5 cellular contexts compared by ENCODE assay signal in genomic region chr7:65550444-65550809, GRCh38.
DNase-seq lines count a peak whose midpoint lies in the region; ATAC-seq, FAIRE-seq and TF ChIP-seq lines count a peak whose summit lies in the region.
"Not testable (repeated sequence)": the region's sequence is repeated elsewhere in the genome, so short reads cannot be mapped to it uniquely, and the experiment has no call there.

No MANE protein-coding gene starts in this region.

- intact Hi-C loops in Caco-2 (cut with micrococcal nuclease; ENCODE audit: unreplicated experiment); K562 (cut with micrococcal nuclease); HepG2 (cut with micrococcal nuclease; ENCODE audit: unreplicated experiment); pancreas (cut with DNase I): not testable (repeated sequence)

- peak overlapping the region; percentile 62 for H3K27ac Mint-ChIP-seq in Caco-2 (ENCODE audit: unreplicated experiment)
- H3K27ac Mint-ChIP-seq in stimulated activated naive CD8-positive, alpha-beta T cell treated with anti-CD3 and anti-CD28 coated beads, Interleukin-15, amount 100 ng/mL, for 72 hours, result peak overlapping the region; percentile 82 to 93

- CTCF ChIA-PET in Caco-2 (lab: Charles Lee); K562 (lab: Yijun Ruan, JAX; ENCODE audit: low intra/inter-chr PET ratio); HepG2 (lab: Yijun Ruan, JAX; ENCODE audit: low intra/inter-chr PET ratio, low total read pairs): not testable (repeated sequence)

- H3K27me3 ChIP-seq in Caco-2 (replicated peaks; ENCODE audit: control insufficient read depth, insufficient read depth, low read length); K562 (ENCODE audit: control insufficient read depth in 2 of 2, insufficient read depth in 2 of 2, low read length in 2 of 2); HepG2 (ENCODE audit: control insufficient read depth in 1 of 2, insufficient read depth in 2 of 2, low read length in 2 of 2); pancreas: not testable (repeated sequence)

- not testable (repeated sequence) for DNase-seq in Caco-2; K562 (ENCODE audit: extremely low read depth in 1 of 4, low spot score in 3 of 4); HepG2 (ENCODE audit: low spot score); pancreas; stimulated activated naive CD8-positive, alpha-beta T cell treated with anti-CD3 and anti-CD28 coated beads, Interleukin-15, amount 100 ng/mL, for 72 hours

- POLR2A ChIA-PET in Caco-2 (lab: Charles Lee); K562 (lab: Yijun Ruan, JAX); HepG2 (lab: Yijun Ruan, JAX): not testable (repeated sequence)

- not testable (repeated sequence) for TF ChIP-seq POLR2A in K562 (conservative IDR thresholded peaks at IDR 0.05); HepG2 (IDR thresholded peaks at IDR 0.05; ENCODE audit: insufficient read depth in 1 of 2, low read depth in 2 of 2, low read length in 2 of 2)

- H3K36me3 ChIP-seq in Caco-2 (ENCODE audit: control insufficient read depth, insufficient read depth, low read length); K562 (ENCODE audit: control insufficient read depth, insufficient read depth, low read length); HepG2 (replicated peaks in 1 of 2; ENCODE audit: control insufficient read depth in 1 of 2, insufficient read depth in 2 of 2, low read length in 2 of 2); pancreas: not testable (repeated sequence)

- H3K9me3 Mint-ChIP-seq in Caco-2 (ENCODE audit: unreplicated experiment), result peaks cover 24% of the 10 kb centered on the region
- H3K9me3 Mint-ChIP-seq in stimulated activated naive CD8-positive, alpha-beta T cell treated with anti-CD3 and anti-CD28 coated beads, Interleukin-15, amount 100 ng/mL, for 72 hours, result peaks cover 9 to 15% of the 10 kb centered on the region in 2 donors

- H3K9me1 ChIP-seq in K562 (ENCODE audit: control insufficient read depth, insufficient read depth, low read length), result not testable (repeated sequence)

- not testable (repeated sequence) for H3K4me3 Mint-ChIP-seq in Caco-2 (ENCODE audit: unreplicated experiment); stimulated activated naive CD8-positive, alpha-beta T cell treated with anti-CD3 and anti-CD28 coated beads, Interleukin-15, amount 100 ng/mL, for 72 hours

- not testable (repeated sequence) for H3K9me3 ChIP-seq in Caco-2; K562 (replicated peaks; ENCODE audit: control insufficient read depth, insufficient read depth, low read depth, low read length); HepG2 (ENCODE audit: low read length); pancreas

- H3K9ac ChIP-seq in K562 (ENCODE audit: insufficient read depth in 1 of 2, low read depth in 2 of 2, low read length in 2 of 2); HepG2 (ENCODE audit: insufficient read depth, low read depth, low read length): not testable (repeated sequence)

- ATAC-seq in K562; HepG2; pancreas; stimulated activated naive CD8-positive, alpha-beta T cell treated with anti-CD3 and anti-CD28 coated beads, Interleukin-15, amount 100 ng/mL, for 72 hours: not testable (repeated sequence)

- not testable (repeated sequence) for H3K27me3 Mint-ChIP-seq in Caco-2 (ENCODE audit: insufficient read depth, unreplicated experiment)
- H3K27me3 Mint-ChIP-seq in stimulated activated naive CD8-positive, alpha-beta T cell treated with anti-CD3 and anti-CD28 coated beads, Interleukin-15, amount 100 ng/mL, for 72 hours, result peaks cover 15% of the 10 kb centered on the region

- peaks cover 14% of the 10 kb centered on the region for H3K36me3 Mint-ChIP-seq in Caco-2 (ENCODE audit: insufficient read depth, unreplicated experiment)

- H4K20me1 ChIP-seq in K562 (replicated peaks; ENCODE audit: control insufficient read depth, insufficient read depth, low read length); HepG2 (ENCODE audit: insufficient read depth, low read length): not testable (repeated sequence)

- H3K4me2 ChIP-seq in K562 (ENCODE audit: insufficient read depth, low read length); HepG2 (ENCODE audit: low read depth, low read length): not testable (repeated sequence)

- FAIRE-seq in K562 (lab: Jason Lieb, UNC); HepG2 (lab: Jason Lieb, UNC): not testable (repeated sequence)
- FAIRE-seq in pancreas (lab: Jason Lieb, UNC), result peak; percentile 64

- TF ChIP-seq EP300 in K562 (IDR thresholded peaks at IDR 0.05; ENCODE audit: low read length); HepG2 (IDR thresholded peaks at IDR 0.05; ENCODE audit: low read depth in 2 of 2, low read length in 2 of 2); HepG2 (CRISPR knock-in tag; IDR thresholded peaks at IDR 0.05; ENCODE audit: borderline replicate concordance): not testable (repeated sequence)

- H3K4me1 ChIP-seq in Caco-2; K562 (replicated peaks in 1 of 2; ENCODE audit: control insufficient read depth in 2 of 2, insufficient read depth in 2 of 2, low read length in 2 of 2); HepG2 (ENCODE audit: insufficient read depth, low read length); pancreas: not testable (repeated sequence)

- not testable (repeated sequence) for H3K4me1 Mint-ChIP-seq in Caco-2 (ENCODE audit: low read depth, unreplicated experiment); stimulated activated naive CD8-positive, alpha-beta T cell treated with anti-CD3 and anti-CD28 coated beads, Interleukin-15, amount 100 ng/mL, for 72 hours

- TF ChIP-seq RAD21 in K562 (CRISPR knock-in tag; conservative IDR thresholded peaks at IDR 0.05 in 1 of 2, IDR thresholded peaks at IDR 0.05 in 1 of 2); HepG2 (CRISPR knock-in tag; IDR thresholded peaks at IDR 0.05): not testable (repeated sequence)

- not testable (repeated sequence) for H3K79me2 ChIP-seq in K562 (ENCODE audit: control insufficient read depth, insufficient read depth, low read length); HepG2 (ENCODE audit: insufficient read depth, low read length)

- in situ Hi-C loops in K562 (cut with MboI); HepG2 (cut with HindIII; ENCODE audit: extremely low pct_ligation_motif_present, low pct_unique_long_range_greater_than_20kb): not testable (repeated sequence)

- H3K27ac ChIP-seq in K562 (ENCODE audit: extremely low read depth, low read depth, low read length); HepG2 (ENCODE audit: extremely low read length, insufficient read depth, low read length); pancreas: not testable (repeated sequence)

- BruUV-seq in Caco-2 (replicated peaks; lab: Mats Ljungman, UMichigan); K562 (replicated peaks; lab: Mats Ljungman, UMichigan); HepG2 (replicated peaks; lab: Mats Ljungman, UMichigan): not testable (repeated sequence)

- H3K4me3 ChIP-seq in Caco-2 (ENCODE audit: low read depth, low read length); K562; HepG2 (replicated peaks in 1 of 3; ENCODE audit: insufficient read depth in 1 of 3, low read depth in 2 of 3, low read length in 3 of 3); pancreas: not testable (repeated sequence)

- not testable (repeated sequence) for H2AFZ ChIP-seq in K562 (ENCODE audit: low read depth, low read length); HepG2 (ENCODE audit: low read length)

- not testable (repeated sequence) for TF ChIP-seq CTCF in Caco-2 (IDR thresholded peaks at IDR 0.05; ENCODE audit: insufficient read depth in 1 of 2, low read depth in 1 of 2, low read length in 1 of 2, severe bottlenecking in 1 of 2, unreplicated experiment in 1 of 2); K562 (IDR thresholded peaks at IDR 0.05 in 2 of 3, conservative IDR thresholded peaks at IDR 0.05 in 1 of 3; ENCODE audit: insufficient read depth in 2 of 3, low read depth in 1 of 3, low read length in 3 of 3); HepG2 (CRISPR knock-in tag; IDR thresholded peaks at IDR 0.05); pancreas (IDR thresholded peaks at IDR 0.05)

TF ChIP-seq in K562, 482 proteins besides CTCF, POLR2A, EP300 and RAD21:
- TF ChIP-seq TRIM24 (IDR thresholded peaks at IDR 0.05) (peak; percentile 50 to 88; a peak in 3 of 4 replicates), ZNF24 (IDR thresholded peaks at IDR 0.05) (peak; percentile 93)

TF ChIP-seq in HepG2, 621 proteins besides CTCF, POLR2A, EP300 and RAD21:
- peak; percentile 88 for TF ChIP-seq ZNF24 (IDR thresholded peaks at IDR 0.05)
- TF ChIP-seq ATF7 (IDR thresholded peaks at IDR 0.05), result 0 out of 2 replicates have a peak, but pooled peaks have one; percentile 12
- not testable (repeated sequence) for TF ChIP-seq ATF7 (CRISPR knock-in tag; IDR thresholded peaks at IDR 0.05)
